13 cellular contexts compared by ENCODE assay signal in genomic region chr15:66908503-66909095, GRCh38.
DNase-seq lines count a peak whose midpoint lies in the region; ATAC-seq, FAIRE-seq and TF ChIP-seq lines count a peak whose summit lies in the region.
"Had no signal": no experiment of that assay in that cellular context is flagged by ENCODE, and none has a peak within 500 bp of the region (broad histone marks: within the 10 kb centered on the region; RNA-seq: fewer than 3 reads in every experiment).

No MANE protein-coding gene starts in this region.

- no peak overlapping the region for H3K27ac Mint-ChIP-seq in activated CD8-positive, alpha-beta memory T cell treated with anti-CD3 and anti-CD28 coated beads, Interleukin-2, amount 10 ng/mL, durations not matched to agents 7 days and 5 days
- H3K27ac Mint-ChIP-seq: activated CD4-positive, alpha-beta memory T cell treated with anti-CD3 and anti-CD28 coated beads for 36 hours; natural killer cell had no signal

- BruUV-seq in K562 (replicated peaks; lab: Mats Ljungman, UMichigan): no TSS peak

- peak overlapping the region; percentile 71; the same call in 1 of the 2 replicates for H2AFZ ChIP-seq in K562 (ENCODE audit: low read depth, low read length)

- H3K79me2 ChIP-seq in K562 (ENCODE audit: control insufficient read depth, insufficient read depth, low read length): no peaks in the 10 kb centered on the region

- POLR2A ChIA-PET in K562 (lab: Yijun Ruan, JAX): interaction anchor here (0.6 to 2.0 kb wide), 8 partner anchors 9 to 327 kb away, joined by 3 to 7 read pairs (median 4); no protein-coding TSS in a partner anchor

- H3K4me1 Mint-ChIP-seq in activated CD8-positive, alpha-beta memory T cell treated with anti-CD3 and anti-CD28 coated beads, Interleukin-2, amount 10 ng/mL, durations not matched to agents 7 days and 5 days: peaks cover 51% of the 10 kb centered on the region

- ATAC-seq in activated CD8-positive, alpha-beta memory T cell treated with anti-CD3 and anti-CD28 coated beads, Interleukin-2, amount 10 ng/mL, durations not matched to agents 7 days and 5 days: peak; percentile 52
- peak; percentile 30; the same call in 1 of the 3 replicates for ATAC-seq in K562
- ATAC-seq: natural killer cell had no signal

- TF ChIP-seq EP300 in K562 (IDR thresholded peaks at IDR 0.05; ENCODE audit: low read length) (no peak), transverse colon (IDR thresholded peaks at IDR 0.05; ENCODE audit: low read depth) (no peak)

- no peaks in the 10 kb centered on the region for H3K36me3 ChIP-seq in K562 (ENCODE audit: control insufficient read depth, insufficient read depth, low read length)
- H3K36me3 ChIP-seq in transverse colon: no peaks in the 10 kb centered on the region

- H3K4me2 ChIP-seq in K562 (ENCODE audit: insufficient read depth, low read length): no peak overlapping the region

- TF ChIP-seq CTCF in K562 (IDR thresholded peaks at IDR 0.05 in 2 of 3, conservative IDR thresholded peaks at IDR 0.05 in 1 of 3; ENCODE audit: insufficient read depth in 2 of 3, low read depth in 1 of 3, low read length in 3 of 3) (0 out of 6 replicates have a peak, but pooled peaks of 1 of the 3 experiments have one; percentile 6), transverse colon (IDR thresholded peaks at IDR 0.05) (no peak)

- peaks cover 2% of the 10 kb centered on the region for H3K9me3 Mint-ChIP-seq in activated CD8-positive, alpha-beta memory T cell treated with anti-CD3 and anti-CD28 coated beads, Interleukin-2, amount 10 ng/mL, durations not matched to agents 7 days and 5 days (ENCODE audit: low read depth)

- CTCF ChIA-PET in activated CD8-positive, alpha-beta memory T cell treated with anti-CD3 and anti-CD28 coated beads, Interleukin-2, amount 10 ng/mL, durations not matched to agents 7 days and 5 days (lab: Charles Lee): interaction anchor here (1.1 to 1.7 kb wide), 4 partner anchors 10 to 38 kb away, joined by 3 to 4 read pairs (median 3); no protein-coding TSS in a partner anchor
- CTCF ChIA-PET in K562 (lab: Yijun Ruan, JAX; ENCODE audit: low intra/inter-chr PET ratio): no interaction called here

- TF ChIP-seq RAD21 in K562 (CRISPR knock-in tag; conservative IDR thresholded peaks at IDR 0.05 in 1 of 2, IDR thresholded peaks at IDR 0.05 in 1 of 2): no peak

- H3K9ac ChIP-seq in K562 (ENCODE audit: insufficient read depth in 1 of 2, low read depth in 2 of 2, low read length in 2 of 2): peak overlapping the region in 1 of 2 experiments; percentile 32; a peak in 1 of 4 replicates

- H3K27ac ChIP-seq in K562 (ENCODE audit: extremely low read depth, low read depth, low read length) (no peak overlapping the region), transverse colon (peak overlapping the region; percentile 44 to 64 (median 56))

- H4K20me1 ChIP-seq in K562 (replicated peaks; ENCODE audit: control insufficient read depth, insufficient read depth, low read length): no peaks in the 10 kb centered on the region

- no peak for TF ChIP-seq POLR2A in K562 (conservative IDR thresholded peaks at IDR 0.05)
- TF ChIP-seq POLR2A in transverse colon (IDR thresholded peaks at IDR 0.05): no peak

- FAIRE-seq in K562 (lab: Jason Lieb, UNC): no peak
- FAIRE-seq: G401.6 had no signal

- H3K4me3 ChIP-seq in K562: no peak overlapping the region
- no peak overlapping the region for H3K4me3 ChIP-seq in transverse colon

- no peaks in the 10 kb centered on the region for H3K9me1 ChIP-seq in K562 (ENCODE audit: control insufficient read depth, insufficient read depth, low read length)

- H3K4me1 ChIP-seq in K562 (replicated peaks in 1 of 2; ENCODE audit: control insufficient read depth in 2 of 2, insufficient read depth in 2 of 2, low read length in 2 of 2) (peaks cover 0 to 11% of the 10 kb centered on the region in 2 experiments; a peak in 3 of 5 replicates), transverse colon (peaks cover 0 to 19% (median 11%) of the 10 kb centered on the region in 4 donors)

- peak; percentile 62 for DNase-seq in activated CD8-positive, alpha-beta memory T cell treated with anti-CD3 and anti-CD28 coated beads, Interleukin-2, amount 10 ng/mL, durations not matched to agents 7 days and 5 days
- no peak for DNase-seq in activated CD8-positive, alpha-beta memory T cell treated with anti-CD3 and anti-CD28 coated beads, Interleukin-2, amount 50 U/mL, for 4 hours
- no peak for DNase-seq in K562 (ENCODE audit: extremely low read depth in 1 of 4, low spot score in 3 of 4)
- peak; percentile 46 for DNase-seq in midbrain (lab: John Stamatoyannopoulos, UW)
- DNase-seq in transverse colon: no peak
- DNase-seq in NCI-H1092 (lab: John Stamatoyannopoulos, UW): no peak
- DNase-seq in effector CD8-positive, alpha-beta T cell (lab: John Stamatoyannopoulos, UW): no peak
- no peak for DNase-seq in activated CD4-positive, alpha-beta T cell treated with anti-CD3 and anti-CD28 coated beads, Interleukin-2, amount 50 U/mL, for 1 hour
- DNase-seq: activated CD4-positive, alpha-beta memory T cell treated with anti-CD3 and anti-CD28 coated beads for 36 hours; effector CD4-positive, alpha-beta T cell; natural killer cell; stimulated activated CD4-positive, alpha-beta T cell treated with anti-CD3 and anti-CD28 coated beads, Interleukin-15, amount 100 ng/mL, for 24 hours had no signal

- H3K4me3 Mint-ChIP-seq in activated CD8-positive, alpha-beta memory T cell treated with anti-CD3 and anti-CD28 coated beads, Interleukin-2, amount 10 ng/mL, durations not matched to agents 7 days and 5 days: no peak overlapping the region
- H3K4me3 Mint-ChIP-seq: activated CD4-positive, alpha-beta memory T cell treated with anti-CD3 and anti-CD28 coated beads for 36 hours; natural killer cell had no signal

- peaks cover 1% of the 10 kb centered on the region for H3K36me3 Mint-ChIP-seq in activated CD8-positive, alpha-beta memory T cell treated with anti-CD3 and anti-CD28 coated beads, Interleukin-2, amount 10 ng/mL, durations not matched to agents 7 days and 5 days
- H3K36me3 Mint-ChIP-seq: activated CD4-positive, alpha-beta memory T cell treated with anti-CD3 and anti-CD28 coated beads for 36 hours had no signal

- 0 out of 2 replicates have a peak, but pooled peaks cover 3% of the 10 kb centered on the region for H3K9me3 ChIP-seq in K562 (replicated peaks; ENCODE audit: control insufficient read depth, insufficient read depth, low read depth, low read length)
- no peaks in the 10 kb centered on the region for H3K9me3 ChIP-seq in transverse colon

- intact Hi-C loops in K562 (cut with micrococcal nuclease) (loop anchor here (5.0 kb wide), 1 partner anchor 34 kb away; no protein-coding TSS in a partner anchor), transverse colon (cut with DNase I; ENCODE audit: low total_unique reads) (no loop called here)

- in situ Hi-C loops in K562 (cut with MboI) (no loop called here), transverse colon (cut with MboI; ENCODE audit: low pct_ligation_motif_present in 1 of 4, low pct_unique_long_range_greater_than_20kb in 1 of 4, low sequenced_read_pairs in 3 of 4) (no loop called here)

- 9% methylated on average over 5 of the region's 5 CpGs for WGBS in K562 (ENCODE audit: insufficient coverage, low coverage, missing lambda C conversion rate)
- 45% methylated on average over 5 of the region's 5 CpGs; no CpG with 5 or more reads in 1 of the 2 donors for WGBS in transverse colon (ENCODE audit: low coverage in 1 of 2), 2 donors

- H3K27me3 ChIP-seq in K562 (ENCODE audit: control insufficient read depth in 2 of 2, insufficient read depth in 2 of 2, low read length in 2 of 2): peaks cover 24 to 27% of the 10 kb centered on the region in 2 experiments
- H3K27me3 ChIP-seq in transverse colon: no peaks in the 10 kb centered on the region

- peaks cover 15% of the 10 kb centered on the region for H3K27me3 Mint-ChIP-seq in activated CD8-positive, alpha-beta memory T cell treated with anti-CD3 and anti-CD28 coated beads, Interleukin-2, amount 10 ng/mL, durations not matched to agents 7 days and 5 days

TF ChIP-seq in K562, 482 proteins besides CTCF, POLR2A, EP300 and RAD21 (continues in another document):
- TF ChIP-seq BRD4 (IDR thresholded peaks at IDR 0.05) (no peak), TEAD1 (CRISPR knock-in tag; IDR thresholded peaks at IDR 0.05) (0 out of 4 replicates have a peak, but pooled peaks of 1 of the 2 experiments have one; percentile 31)

Comparison
In these comparisons a context has a peak if more than half of its experiments do, and no peak if none do; other contexts are left out.
1. DNase-seq: peak in activated CD8-positive, alpha-beta memory T cell treated with anti-CD3 and anti-CD28 coated beads, Interleukin-2, amount 10 ng/mL, durations not matched to agents 7 days and 5 days (single experiment) and midbrain (single experiment); none in activated CD8-positive, alpha-beta memory T cell treated with anti-CD3 and anti-CD28 coated beads, Interleukin-2, amount 50 U/mL, for 4 hours (single experiment), K562 (0 of 4), transverse colon (single experiment), NCI-H1092 (single experiment), effector CD8-positive, alpha-beta T cell (single experiment) and activated CD4-positive, alpha-beta T cell treated with anti-CD3 and anti-CD28 coated beads, Interleukin-2, amount 50 U/mL, for 1 hour (single experiment).